ENCODE assay signal across 1 cellular context in genomic region chr9:129522351-129522750, GRCh38.
TF ChIP-seq lines count a peak whose summit lies in the region.

No MANE protein-coding gene starts in this region.

TF ChIP-seq in GM23338, 12 proteins besides CTCF, POLR2A, EP300 and RAD21 (continued from another document):
- TF ChIP-seq, protein P1, sequence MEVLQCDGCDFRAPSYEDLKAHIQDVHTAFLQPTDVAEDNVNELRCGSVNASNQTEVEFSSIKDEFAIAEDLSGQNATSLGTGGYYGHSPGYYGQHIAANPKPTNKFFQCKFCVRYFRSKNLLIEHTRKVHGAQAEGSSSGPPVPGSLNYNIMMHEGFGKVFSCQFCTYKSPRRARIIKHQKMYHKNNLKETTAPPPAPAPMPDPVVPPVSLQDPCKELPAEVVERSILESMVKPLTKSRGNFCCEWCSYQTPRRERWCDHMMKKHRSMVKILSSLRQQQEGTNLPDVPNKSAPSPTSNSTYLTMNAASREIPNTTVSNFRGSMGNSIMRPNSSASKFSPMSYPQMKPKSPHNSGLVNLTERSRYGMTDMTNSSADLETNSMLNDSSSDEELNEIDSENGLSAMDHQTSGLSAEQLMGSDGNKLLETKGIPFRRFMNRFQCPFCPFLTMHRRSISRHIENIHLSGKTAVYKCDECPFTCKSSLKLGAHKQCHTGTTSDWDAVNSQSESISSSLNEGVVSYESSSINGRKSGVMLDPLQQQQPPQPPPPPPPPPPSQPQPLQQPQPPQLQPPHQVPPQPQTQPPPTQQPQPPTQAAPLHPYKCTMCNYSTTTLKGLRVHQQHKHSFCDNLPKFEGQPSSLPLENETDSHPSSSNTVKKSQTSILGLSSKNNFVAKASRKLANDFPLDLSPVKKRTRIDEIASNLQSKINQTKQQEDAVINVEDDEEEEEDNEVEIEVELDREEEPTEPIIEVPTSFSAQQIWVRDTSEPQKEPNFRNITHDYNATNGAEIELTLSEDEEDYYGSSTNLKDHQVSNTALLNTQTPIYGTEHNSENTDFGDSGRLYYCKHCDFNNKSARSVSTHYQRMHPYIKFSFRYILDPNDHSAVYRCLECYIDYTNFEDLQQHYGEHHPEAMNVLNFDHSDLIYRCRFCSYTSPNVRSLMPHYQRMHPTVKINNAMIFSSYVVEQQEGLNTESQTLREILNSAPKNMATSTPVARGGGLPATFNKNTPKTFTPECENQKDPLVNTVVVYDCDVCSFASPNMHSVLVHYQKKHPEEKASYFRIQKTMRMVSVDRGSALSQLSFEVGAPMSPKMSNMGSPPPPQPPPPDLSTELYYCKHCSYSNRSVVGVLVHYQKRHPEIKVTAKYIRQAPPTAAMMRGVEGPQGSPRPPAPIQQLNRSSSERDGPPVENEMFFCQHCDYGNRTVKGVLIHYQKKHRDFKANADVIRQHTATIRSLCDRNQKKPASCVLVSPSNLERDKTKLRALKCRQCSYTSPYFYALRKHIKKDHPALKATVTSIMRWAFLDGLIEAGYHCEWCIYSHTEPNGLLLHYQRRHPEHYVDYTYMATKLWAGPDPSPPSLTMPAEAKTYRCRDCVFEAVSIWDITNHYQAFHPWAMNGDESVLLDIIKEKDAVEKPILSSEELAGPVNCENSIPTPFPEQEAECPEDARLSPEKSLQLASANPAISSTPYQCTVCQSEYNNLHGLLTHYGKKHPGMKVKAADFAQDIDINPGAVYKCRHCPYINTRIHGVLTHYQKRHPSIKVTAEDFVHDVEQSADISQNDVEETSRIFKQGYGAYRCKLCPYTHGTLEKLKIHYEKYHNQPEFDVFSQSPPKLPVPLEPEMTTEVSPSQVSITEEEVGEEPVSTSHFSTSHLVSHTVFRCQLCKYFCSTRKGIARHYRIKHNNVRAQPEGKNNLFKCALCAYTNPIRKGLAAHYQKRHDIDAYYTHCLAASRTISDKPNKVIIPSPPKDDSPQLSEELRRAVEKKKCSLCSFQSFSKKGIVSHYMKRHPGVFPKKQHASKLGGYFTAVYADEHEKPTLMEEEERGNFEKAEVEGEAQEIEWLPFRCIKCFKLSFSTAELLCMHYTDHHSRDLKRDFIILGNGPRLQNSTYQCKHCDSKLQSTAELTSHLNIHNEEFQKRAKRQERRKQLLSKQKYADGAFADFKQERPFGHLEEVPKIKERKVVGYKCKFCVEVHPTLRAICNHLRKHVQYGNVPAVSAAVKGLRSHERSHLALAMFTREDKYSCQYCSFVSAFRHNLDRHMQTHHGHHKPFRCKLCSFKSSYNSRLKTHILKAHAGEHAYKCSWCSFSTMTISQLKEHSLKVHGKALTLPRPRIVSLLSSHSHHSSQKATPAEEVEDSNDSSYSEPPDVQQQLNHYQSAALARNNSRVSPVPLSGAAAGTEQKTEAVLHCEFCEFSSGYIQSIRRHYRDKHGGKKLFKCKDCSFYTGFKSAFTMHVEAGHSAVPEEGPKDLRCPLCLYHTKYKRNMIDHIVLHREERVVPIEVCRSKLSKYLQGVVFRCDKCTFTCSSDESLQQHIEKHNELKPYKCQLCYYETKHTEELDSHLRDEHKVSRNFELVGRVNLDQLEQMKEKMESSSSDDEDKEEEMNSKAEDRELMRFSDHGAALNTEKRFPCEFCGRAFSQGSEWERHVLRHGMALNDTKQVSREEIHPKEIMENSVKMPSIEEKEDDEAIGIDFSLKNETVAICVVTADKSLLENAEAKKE (CRISPR knock-in tag; IDR thresholded peaks at IDR 0.05) = no peak
- no peak for TF ChIP-seq EZH2phosphoT487 (IDR thresholded peaks at IDR 0.05; ENCODE audit: unreplicated experiment)
